ENCODE assay signal across 8 cellular contexts in genomic region chr11:2532704-2533641, GRCh38.
DNase-seq lines count a peak whose midpoint lies in the region; ATAC-seq and TF ChIP-seq lines count a peak whose summit lies in the region.

No MANE protein-coding gene starts in this region.

- ATAC-seq in HG02852 (IDR thresholded peaks at IDR 0.05; ENCODE audit: unreplicated experiment), result peak; percentile 63
- ATAC-seq in HG03457 (IDR thresholded peaks at IDR 0.05; ENCODE audit: unreplicated experiment), result no peak

- no peak overlapping the region for H3K4me3 ChIP-seq in astrocyte of the cerebellum (ENCODE audit: low read depth, low read length)

- peak; percentile 52 for DNase-seq in GM04504 (ENCODE audit: low read depth)
- peak; percentile 79 to 88 for DNase-seq in NCI-H2081 (lab: John Stamatoyannopoulos, UW)
- peak; percentile 61 for DNase-seq in T1000 (lab: John Stamatoyannopoulos, UW)
- peak; percentile 86 for DNase-seq in astrocyte of the cerebellum (ENCODE audit: low read depth)
- peak; percentile 58 to 74 for DNase-seq in hippocampal formation (lab: John Stamatoyannopoulos, UW)
- DNase-seq in retina, result peak; percentile 98

- peak; percentile 99 for TF ChIP-seq CTCF in astrocyte of the cerebellum (IDR thresholded peaks at IDR 0.05; ENCODE audit: low read depth, low read length, missing control alignments)

- in situ Hi-C loops in astrocyte of the cerebellum (cut with HindIII; ENCODE audit: low sequenced_read_pairs), result no loop called here
